Comparison of ENCODE assay signal across 8 cellular contexts in the genomic region with DNA sequence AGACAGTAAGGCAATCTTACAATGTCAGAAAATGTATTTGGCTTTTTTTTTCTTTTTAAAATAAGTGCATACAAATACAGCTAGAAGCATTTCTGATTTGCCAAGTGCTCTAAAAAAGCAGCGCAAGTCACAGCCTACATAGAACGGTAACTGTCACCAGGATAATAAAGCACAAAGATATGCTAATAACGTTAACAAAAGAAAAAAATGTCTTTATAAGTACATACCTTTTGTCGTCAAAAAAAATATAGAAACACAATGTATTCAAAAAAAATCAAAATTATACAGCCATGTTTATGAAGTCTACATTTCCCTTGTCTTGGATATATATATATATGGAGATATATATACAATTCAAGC. TPM values are rescaled to one million over a fixed set of nuclear protein-coding genes. Genes with fewer than 3 reads are reported as not detected.
DNase-seq lines count a peak whose midpoint lies in the region; ATAC-seq and TF ChIP-seq lines count a peak whose summit lies in the region.

No MANE protein-coding gene starts in this region.

- H3K27ac Mint-ChIP-seq in brain (peak overlapping the region; percentile 98 to 100 (median 100)), mesothelial cell of epicardium (peak overlapping the region; percentile 99)

- H3K27me3 Mint-ChIP-seq in brain = peaks cover 31% of the 10 kb centered on the region
- no peaks in the 10 kb centered on the region for H3K27me3 Mint-ChIP-seq in mesothelial cell of epicardium (ENCODE audit: low read depth)

- peak overlapping the region; percentile 95 to 100 (median 97) for H3K4me3 Mint-ChIP-seq in brain
- H3K4me3 Mint-ChIP-seq in mesothelial cell of epicardium = peak overlapping the region; percentile 92

- no peaks in the 10 kb centered on the region for H3K27me3 ChIP-seq in HL-60 (ENCODE audit: insufficient read depth, poor library complexity, severe bottlenecking)

- H3K9me3 Mint-ChIP-seq in brain (peaks cover 0 to 11% (median 3%) of the 10 kb centered on the region in 5 experiments), mesothelial cell of epicardium (no peaks in the 10 kb centered on the region)

- peak overlapping the region; percentile 100 for H3K27ac ChIP-seq in 22Rv1
- peak overlapping the region; percentile 99 for H3K27ac ChIP-seq in HL-60 (replicated peaks)

- peaks cover 52% of the 10 kb centered on the region for H3K36me3 Mint-ChIP-seq in brain
- H3K36me3 Mint-ChIP-seq in mesothelial cell of epicardium = peaks cover 24% of the 10 kb centered on the region

- TF ChIP-seq CTCF in 22Rv1 (IDR thresholded peaks at IDR 0.05) = no peak
- no peak for TF ChIP-seq CTCF in HL-60 (IDR thresholded peaks at IDR 0.05; ENCODE audit: insufficient read depth, low read length)
- no peak for TF ChIP-seq CTCF in brain (conservative IDR thresholded peaks at IDR 0.05)
- no peak for TF ChIP-seq CTCF in mesothelial cell of epicardium (IDR thresholded peaks at IDR 0.05; ENCODE audit: unreplicated experiment)

- ATAC-seq in HG02870 (IDR thresholded peaks at IDR 0.05; ENCODE audit: unreplicated experiment) = no peak

- DNase-seq in HL-60 (ENCODE audit: low read depth in 1 of 2, low spot score in 1 of 2) (peak in 1 of 2 experiments; percentile 26), mesothelial cell of epicardium (ENCODE audit: low spot score in 2 of 2, unreplicated experiment in 2 of 2) (no peak), medulla oblongata (ENCODE audit: extremely low spot score) (no peak), SHP77 treated with DMSO at 0.1 percent for 48 hours (lab: John Stamatoyannopoulos, UW) (no peak)
- DNase-seq in effector CD8-positive, alpha-beta T cell (lab: John Stamatoyannopoulos, UW) = no peak

- H3K4me1 Mint-ChIP-seq in brain (peaks cover 59% of the 10 kb centered on the region), mesothelial cell of epicardium (peaks cover 63% of the 10 kb centered on the region)

- peak overlapping the region; percentile 56 for H3K4me3 ChIP-seq in HL-60 (replicated peaks; ENCODE audit: insufficient read depth, low read length)

RNA-seq across cellular contexts. Expression of a gene that starts 3.3 kb away (rescaled TPM):
- 163 TPM for polyA plus RNA-seq in brain (ENCODE audit: insufficient read depth, low read depth, low replicate concordance)
- 130 to 134 TPM (median 130 TPM) in 3 replicates for total RNA-seq in mesothelial cell of epicardium
